Comparison of ENCODE assay signal across 1 cellular context in genomic region chr10:90919683-90920574, GRCh38.
TF ChIP-seq lines count a peak whose summit lies in the region.

No MANE protein-coding gene starts in this region.

TF ChIP-seq in A549, 52 proteins besides CTCF, POLR2A, EP300 and RAD21:
- no peak for TF ChIP-seq ZNF302 (CRISPR knock-in tag; IDR thresholded peaks at IDR 0.05)
- TF ChIP-seq JUN (IDR thresholded peaks at IDR 0.05), result no peak
- TF ChIP-seq TP53 (CRISPR knock-in tag; IDR thresholded peaks at IDR 0.05), result peak; percentile 26; the same call in 1 of the 2 replicates
- no peak for TF ChIP-seq POLR2AphosphoS2 (conservative IDR thresholded peaks at IDR 0.05; ENCODE audit: low read length)
- TF ChIP-seq EHMT2 (IDR thresholded peaks at IDR 0.05; ENCODE audit: low read depth), result no peak
- TF ChIP-seq NFE2L2 (conservative IDR thresholded peaks at IDR 0.05; ENCODE audit: low read length), result no peak
- TF ChIP-seq, protein P1, sequence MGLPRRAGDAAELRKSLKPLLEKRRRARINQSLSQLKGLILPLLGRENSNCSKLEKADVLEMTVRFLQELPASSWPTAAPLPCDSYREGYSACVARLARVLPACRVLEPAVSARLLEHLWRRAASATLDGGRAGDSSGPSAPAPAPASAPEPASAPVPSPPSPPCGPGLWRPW (IDR thresholded peaks at IDR 0.05), result no peak
- TF ChIP-seq HEYL (CRISPR knock-in tag; IDR thresholded peaks at IDR 0.05), result no peak
- TF ChIP-seq HOXA7 (CRISPR knock-in tag; IDR thresholded peaks at IDR 0.05), result no peak
